In the genomic region with DNA sequence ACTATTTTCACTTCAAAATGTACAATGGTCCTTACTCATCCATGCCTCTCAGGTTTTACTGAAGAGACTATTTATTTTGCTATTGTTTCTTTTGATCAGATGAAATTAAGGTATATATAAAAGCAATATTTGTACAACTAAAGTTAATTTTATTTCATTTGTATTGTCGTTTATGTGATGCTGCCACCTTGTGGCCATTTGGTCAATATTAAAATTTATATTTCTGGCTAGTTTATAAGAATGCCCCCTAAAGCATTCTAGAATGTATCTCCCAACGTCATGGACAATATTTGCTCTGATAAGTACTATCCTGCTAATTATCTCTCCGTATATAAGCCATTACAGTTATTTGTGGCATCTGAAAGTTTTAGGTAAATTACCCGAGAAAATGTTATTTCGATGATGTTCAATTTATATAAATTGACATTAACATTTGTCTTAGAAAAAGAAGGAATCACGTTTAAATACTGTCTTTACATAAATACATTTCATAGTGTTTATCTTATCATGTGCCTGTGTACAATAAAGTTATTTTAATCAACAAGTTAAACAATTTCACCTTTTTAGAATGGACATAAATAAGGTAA, we compare ENCODE assay signal across 8 cellular contexts.
DNase-seq lines count a peak whose midpoint lies in the region; ATAC-seq and TF ChIP-seq lines count a peak whose summit lies in the region.

No MANE protein-coding gene starts in this region.

- no peaks in the 10 kb centered on the region for H3K27me3 ChIP-seq in Peyer's patch
- H3K27me3 ChIP-seq in tibial nerve = no peaks in the 10 kb centered on the region

- TF ChIP-seq CTCF in AG09319 (IDR thresholded peaks at IDR 0.05; ENCODE audit: low read depth, low read length) = peak; percentile 38
- peak in 5 of 6 experiments; percentile 32 to 68 (median 37) for TF ChIP-seq CTCF in Peyer's patch (IDR thresholded peaks at IDR 0.05)
- peak; percentile 46 for TF ChIP-seq CTCF in fibroblast of villous mesenchyme (IDR thresholded peaks at IDR 0.05; ENCODE audit: insufficient read depth, low read depth, low read length)
- TF ChIP-seq CTCF in tibial nerve (IDR thresholded peaks at IDR 0.05) = peak in 4 of 5 experiments; percentile 39 to 54 (median 47)

- TF ChIP-seq POLR2A in Peyer's patch (IDR thresholded peaks at IDR 0.05) = no peak
- TF ChIP-seq POLR2A in tibial nerve (IDR thresholded peaks at IDR 0.05) = no peak

- WGBS in tibial nerve, 2 donors = 38 to 42% methylated on average over 6 of the region's 6 CpGs

- no peak for DNase-seq in AG09319 (ENCODE audit: extremely low read depth, low read depth)
- no peak for DNase-seq in Peyer's patch
- peak; percentile 40 for DNase-seq in fibroblast of villous mesenchyme (ENCODE audit: low read depth)
- DNase-seq in tibial nerve (ENCODE audit: low spot score in 2 of 2) = peak in 1 of 2 donors; percentile 9
- no peak for DNase-seq in ureter (ENCODE audit: low spot score)
- DNase-seq in foreskin melanocyte = no peak

- peak; percentile 50 for ATAC-seq in GM19351 (IDR thresholded peaks at IDR 0.05; ENCODE audit: unreplicated experiment)
- ATAC-seq in HG03159 (IDR thresholded peaks at IDR 0.05; ENCODE audit: unreplicated experiment) = no peak

- H3K4me3 ChIP-seq in Peyer's patch (no peak overlapping the region), fibroblast of villous mesenchyme (ENCODE audit: low read depth, low read length) (no peak overlapping the region), tibial nerve (no peak overlapping the region)

- H3K36me3 ChIP-seq in Peyer's patch (no peaks in the 10 kb centered on the region), tibial nerve (no peaks in the 10 kb centered on the region)

- H3K9me3 ChIP-seq in Peyer's patch (no peaks in the 10 kb centered on the region), tibial nerve (no peaks in the 10 kb centered on the region)

- H3K4me1 ChIP-seq in Peyer's patch = no peaks in the 10 kb centered on the region
- H3K4me1 ChIP-seq in tibial nerve = no peaks in the 10 kb centered on the region

- H3K27ac ChIP-seq in Peyer's patch (no peak overlapping the region), tibial nerve (no peak overlapping the region)

- no peak for TF ChIP-seq EP300 in tibial nerve (IDR thresholded peaks at IDR 0.05)
